ENCODE assay signal across 9 cellular contexts in the genomic region with DNA sequence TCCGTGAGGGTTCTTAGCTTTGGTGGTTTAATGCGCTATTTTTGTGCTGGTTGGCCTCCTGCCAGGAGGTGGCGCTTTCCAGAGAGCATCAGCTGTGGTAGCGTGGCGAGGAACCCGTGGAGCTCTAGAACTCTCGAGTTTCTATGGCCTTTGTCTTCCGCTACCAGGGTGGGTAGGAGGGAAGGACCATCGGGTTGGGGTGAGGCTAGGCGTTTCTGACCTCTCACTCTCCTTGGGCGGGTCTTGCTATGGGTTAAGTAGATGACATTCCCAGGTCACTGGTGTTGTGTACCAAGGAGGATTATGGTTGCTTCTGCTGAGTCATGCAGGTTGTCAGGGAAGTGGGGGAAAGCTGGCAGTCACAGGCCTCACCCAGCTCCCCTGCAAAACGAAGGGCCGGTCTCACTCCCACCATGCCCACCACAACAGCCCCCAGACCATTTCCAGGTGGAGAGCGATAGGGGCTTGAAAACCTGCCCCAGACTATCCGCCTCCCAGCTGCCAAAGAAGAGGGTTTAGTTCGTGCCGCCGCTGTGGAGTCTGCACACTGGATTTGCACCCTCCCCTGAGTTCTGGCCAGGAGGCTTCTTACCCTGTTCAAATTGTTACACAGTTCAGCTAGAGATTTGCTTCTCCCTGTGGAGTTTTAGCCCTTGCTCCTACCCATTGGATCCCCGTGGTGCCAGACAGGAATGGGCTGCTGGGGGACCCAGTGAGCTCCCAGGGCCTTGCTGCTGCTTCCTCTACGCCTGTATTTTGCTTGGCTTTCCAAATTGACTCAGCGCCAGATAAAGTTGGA. TPM values are rescaled to one million over a fixed set of nuclear protein-coding genes. Genes with fewer than 3 reads are reported as not detected.
A peak's percentile ranks its signal among the peaks of the same experiment; 100 is the strongest.
DNase-seq lines count a peak whose midpoint lies in the region; ATAC-seq and TF ChIP-seq lines count a peak whose summit lies in the region.
"Had no signal": no experiment of that assay in that cellular context is flagged by ENCODE, and none has a peak within 500 bp of the region (broad histone marks: within the 10 kb centered on the region; RNA-seq: fewer than 3 reads in every experiment).

No MANE protein-coding gene starts in this region.

- ATAC-seq in heart right ventricle (peak in 7 of 8 donors; percentile 42 to 80 (median 61)), Right ventricle myocardium superior (ENCODE audit: poor library complexity) (no peak), upper lobe of right lung (peak; percentile 15), GM21528 (IDR thresholded peaks at IDR 0.05; ENCODE audit: low FRiP score, unreplicated experiment) (no peak)

- DNase-seq in heart right ventricle (peak; percentile 19 to 42), Right ventricle myocardium superior (no peak), activated T-helper 1 cell treated with Interleukin-2 at 50 U/mL for 16 hours (ENCODE audit: low read depth) (peak; percentile 4), immature natural killer cell (peak; percentile 11 to 31 (median 21)), upper lobe of right lung (peak; percentile 53), prostate gland (ENCODE audit: low spot score) (no peak), NCI-H1105 (lab: John Stamatoyannopoulos, UW) (no peak)
- DNase-seq: esophagus squamous epithelium had no signal

- H3K36me3 Mint-ChIP-seq in immature natural killer cell = peaks cover 0 to 3% (median 0%) of the 10 kb centered on the region in 3 donors

- peaks cover 0 to 7% of the 10 kb centered on the region in 2 donors for H3K4me1 Mint-ChIP-seq in immature natural killer cell

- no peak for TF ChIP-seq POLR2A in prostate gland (IDR thresholded peaks at IDR 0.05)

- peak overlapping the region in 1 of 6 donors; percentile 67 for H3K27ac Mint-ChIP-seq in immature natural killer cell

- H3K4me3 ChIP-seq in heart right ventricle = peak overlapping the region in 8 of 10 donors; percentile 0 to 34 (median 18)
- no peak overlapping the region for H3K4me3 ChIP-seq in upper lobe of right lung
- H3K4me3 ChIP-seq in prostate gland = no peak overlapping the region

- TF ChIP-seq CTCF in heart right ventricle (IDR thresholded peaks at IDR 0.05) (peak in 1 of 9 donors; percentile 20), upper lobe of right lung (IDR thresholded peaks at IDR 0.05) (no peak), prostate gland (IDR thresholded peaks at IDR 0.05) (no peak)

- peak overlapping the region in 1 of 10 donors; percentile 30 for H3K27ac ChIP-seq in heart right ventricle
- H3K27ac ChIP-seq in upper lobe of right lung = no peak overlapping the region
- no peak overlapping the region for H3K27ac ChIP-seq in prostate gland
- H3K27ac ChIP-seq: esophagus squamous epithelium had no signal

- H3K4me1 ChIP-seq in heart right ventricle (peaks cover 0 to 4% (median 0%) of the 10 kb centered on the region in 9 donors), upper lobe of right lung (no peaks in the 10 kb centered on the region), prostate gland (replicated peaks) (no peaks in the 10 kb centered on the region)
- H3K4me1 ChIP-seq: esophagus squamous epithelium had no signal

- H3K27me3 ChIP-seq in heart right ventricle (no peaks in the 10 kb centered on the region), upper lobe of right lung (no peaks in the 10 kb centered on the region), prostate gland (replicated peaks; ENCODE audit: insufficient read depth) (no peaks in the 10 kb centered on the region)
- H3K27me3 ChIP-seq: esophagus squamous epithelium had no signal

- 62 to 65% methylated on average over 21 of the region's 21 CpGs for WGBS in heart right ventricle, 2 donors
- 89% methylated on average over 21 of the region's 21 CpGs for WGBS in prostate gland

- H3K36me3 ChIP-seq in heart right ventricle = no peaks in the 10 kb centered on the region
- no peaks in the 10 kb centered on the region for H3K36me3 ChIP-seq in upper lobe of right lung
- no peaks in the 10 kb centered on the region for H3K36me3 ChIP-seq in prostate gland
- H3K36me3 ChIP-seq: esophagus squamous epithelium had no signal

- intact Hi-C loops in heart right ventricle (cut with DNase I) (no loop called here), Right ventricle myocardium superior (cut with DNase I) (no loop called here), upper lobe of right lung (cut with DNase I) (no loop called here), prostate gland (cut with DNase I) (no loop called here)

- no peaks in the 10 kb centered on the region for H3K9me3 Mint-ChIP-seq in immature natural killer cell

- peak overlapping the region; percentile 2 to 84 (median 72) for H3K4me3 Mint-ChIP-seq in immature natural killer cell

- H3K27me3 Mint-ChIP-seq in immature natural killer cell (ENCODE audit: low read depth in 3 of 3) = peaks cover 0 to 1% (median 0%) of the 10 kb centered on the region in 3 donors

- no peaks in the 10 kb centered on the region for H3K9me3 ChIP-seq in heart right ventricle
- H3K9me3 ChIP-seq in upper lobe of right lung = no peaks in the 10 kb centered on the region
- H3K9me3 ChIP-seq in prostate gland = no peaks in the 10 kb centered on the region
- H3K9me3 ChIP-seq: esophagus squamous epithelium had no signal

RNA-seq across cellular contexts. Expression of a gene that starts 21.9 kb away (rescaled TPM):
- 1 to 10 TPM in 7 of 10 donors, under 1 TPM in 3; 0.53 to 2.2 (median 1.6) TPM for total RNA-seq in heart right ventricle
- 1 to 10 TPM in 1 of 2 donors, under 1 TPM in 1; 0.46 to 2.0 TPM for polyA plus RNA-seq in heart right ventricle
- total RNA-seq in Right ventricle myocardium superior = 0.62 TPM
- polyA plus RNA-seq in immature natural killer cell = 1 to 10 TPM in 2 of 3 donors, not detected in 1; 1.3 to 1.4 TPM
- 2.6 TPM for total RNA-seq in upper lobe of right lung
- total RNA-seq in prostate gland = 1 to 10 TPM in 1 of 2 donors, under 1 TPM in 1; 0.32 to 4.7 TPM

RNA-seq across cellular contexts. Expression of a gene that starts 22.1 kb away (rescaled TPM):
- total RNA-seq in heart right ventricle = 10 to 100 TPM in 6 of 10 donors, 1 to 10 TPM in 4; 6.2 to 19.5 (median 10.5) TPM
- 10 to 100 TPM in 1 of 2 donors, 1 to 10 TPM in 1; 8.1 to 13.1 TPM for polyA plus RNA-seq in heart right ventricle
- total RNA-seq in Right ventricle myocardium superior = 8.0 TPM
- polyA plus RNA-seq in immature natural killer cell = 10 to 100 TPM; 30.4 to 41.7 (median 38.4) TPM
- 126 TPM for total RNA-seq in upper lobe of right lung
- total RNA-seq in prostate gland = 10 to 100 TPM; 12.9 to 21.0 TPM

Comparison
In these comparisons a context has a peak if more than half of its experiments do, and no peak if none do; other contexts are left out.
1. ATAC-seq: peak in heart right ventricle (7 of 8) and upper lobe of right lung (single experiment); none in Right ventricle myocardium superior (single experiment) and GM21528 (single experiment).
2. DNase-seq: peak in heart right ventricle (2 of 2), activated T-helper 1 cell treated with Interleukin-2 at 50 U/mL for 16 hours (single experiment), immature natural killer cell (3 of 3) and upper lobe of right lung (single experiment); none in Right ventricle myocardium superior (single experiment), prostate gland (single experiment) and NCI-H1105 (single experiment).
3. H3K4me3 ChIP-seq: peak in heart right ventricle (8 of 10); none in upper lobe of right lung (single experiment) and prostate gland (0 of 2).